In genomic region chr17:68344701-68345136, GRCh38 we compare ENCODE assay signal across 9 cellular contexts. TPM values are rescaled to one million over a fixed set of nuclear protein-coding genes. Genes with fewer than 3 reads are reported as not detected.
DNase-seq lines count a peak whose midpoint lies in the region; ATAC-seq and TF ChIP-seq lines count a peak whose summit lies in the region.
"Had no signal": no experiment of that assay in that cellular context is flagged by ENCODE, and none has a peak within 500 bp of the region (broad histone marks: within the 10 kb centered on the region; RNA-seq: fewer than 3 reads in every experiment).

No MANE protein-coding gene starts in this region.

- H3K4me1 ChIP-seq in OCI-LY7 (ENCODE audit: insufficient read depth, low read length, poor library complexity, severe bottlenecking), result peaks cover 48% of the 10 kb centered on the region

- peak; percentile 71 for ATAC-seq in CD4-positive, alpha-beta T cell (ENCODE audit: poor library complexity)
- ATAC-seq in activated T-cell treated with anti-CD3 and anti-CD28 coated beads, Interleukin-2, amount 50 U/mL, for 72 hours (replicated peaks in 1 of 2), result peak; percentile 16 to 27
- ATAC-seq in HG03521 (IDR thresholded peaks at IDR 0.05; ENCODE audit: unreplicated experiment), result no peak
- ATAC-seq in HG02588 (IDR thresholded peaks at IDR 0.05; ENCODE audit: unreplicated experiment), result no peak
- ATAC-seq in HG03565 (IDR thresholded peaks at IDR 0.05; ENCODE audit: unreplicated experiment), result no peak

- no peaks in the 10 kb centered on the region for H3K27me3 Mint-ChIP-seq in CD4-positive, alpha-beta T cell
- H3K27me3 Mint-ChIP-seq in activated T-cell treated with anti-CD3 and anti-CD28 coated beads, Interleukin-2, amount 50 U/mL, for 72 hours (ENCODE audit: low read depth), result no peaks in the 10 kb centered on the region
- H3K27me3 Mint-ChIP-seq in nephron progenitor cell (ENCODE audit: low read depth, poor library complexity), result peaks cover 14% of the 10 kb centered on the region

- no peaks in the 10 kb centered on the region for H4K20me1 ChIP-seq in OCI-LY7 (ENCODE audit: insufficient read depth, low read length)

- H3K4me3 Mint-ChIP-seq in CD4-positive, alpha-beta T cell, result peak overlapping the region; percentile 26
- H3K4me3 Mint-ChIP-seq in activated T-cell treated with anti-CD3 and anti-CD28 coated beads, Interleukin-2, amount 50 U/mL, for 72 hours, result peak overlapping the region; percentile 27 to 38
- H3K4me3 Mint-ChIP-seq in nephron progenitor cell, result no peak overlapping the region

- peak overlapping the region; percentile 30 for H3K4me2 ChIP-seq in OCI-LY7 (ENCODE audit: low read length)

- peak overlapping the region; percentile 55 for H3K27ac ChIP-seq in CD4-positive, alpha-beta T cell (ENCODE audit: low read depth, low read length)
- H3K27ac ChIP-seq in OCI-LY7 (ENCODE audit: low read depth, low read length, poor library complexity, severe bottlenecking), result peak overlapping the region; percentile 95
- H3K27ac ChIP-seq: C4-2B had no signal

- no peaks in the 10 kb centered on the region for H3K9me2 ChIP-seq in OCI-LY7 (ENCODE audit: insufficient read depth, low read length)

- no peaks in the 10 kb centered on the region for H3K9me3 Mint-ChIP-seq in CD4-positive, alpha-beta T cell
- H3K9me3 Mint-ChIP-seq in activated T-cell treated with anti-CD3 and anti-CD28 coated beads, Interleukin-2, amount 50 U/mL, for 72 hours, result no peaks in the 10 kb centered on the region
- no peaks in the 10 kb centered on the region for H3K9me3 Mint-ChIP-seq in nephron progenitor cell

- peak overlapping the region; percentile 42; the same call in 1 of the 2 replicates for H2AFZ ChIP-seq in OCI-LY7 (ENCODE audit: low read length)

- POLR2A ChIA-PET in CD4-positive, alpha-beta T cell (lab: Charles Lee), result interaction anchor here (1.1 to 7.8 kb wide), 7 partner anchors 9 to 97 kb away, joined by 4 to 104 read pairs (median 6); partner anchors contain the start of genes AMZ2, ARSG and SLC16A6
- POLR2A ChIA-PET in OCI-LY7 (lab: Charles Lee), result interaction anchor here (0.7 to 4.7 kb wide), 19 partner anchors 8 to 120 kb away, joined by 3 to 36 read pairs (median 4); partner anchors contain the start of genes AMZ2, SLC16A6 and WIPI1

- no peaks in the 10 kb centered on the region for H3K9me3 ChIP-seq in CD4-positive, alpha-beta T cell (ENCODE audit: control insufficient read depth, low read length)
- H3K9me3 ChIP-seq in OCI-LY7 (ENCODE audit: low read length), result no peaks in the 10 kb centered on the region

- TF ChIP-seq CTCF in CD4-positive, alpha-beta T cell (IDR thresholded peaks at IDR 0.05), result no peak
- TF ChIP-seq CTCF in OCI-LY7 (conservative IDR thresholded peaks at IDR 0.05; ENCODE audit: low read length) (no peak), nephron progenitor cell (IDR thresholded peaks at IDR 0.05) (no peak)

- peaks cover 12% of the 10 kb centered on the region for H3K36me3 ChIP-seq in OCI-LY7 (ENCODE audit: insufficient read depth, low read length)

- no peak overlapping the region for H3K4me3 ChIP-seq in OCI-LY7 (ENCODE audit: low read depth, low read length, poor library complexity, severe bottlenecking)

- intact Hi-C loops in CD4-positive, alpha-beta T cell (cut with DNase I, micrococcal nuclease), result loop anchor here (2.0 to 5.0 kb wide), 2 partner anchors 47 to 48 kb away; no protein-coding TSS in a partner anchor
- intact Hi-C loops in OCI-LY7 (cut with micrococcal nuclease; ENCODE audit: unreplicated experiment), result loop anchor here (1.0 to 5.0 kb wide), 3 partner anchors 53 to 93 kb away; partner anchors contain the start of genes ARSG and SLC16A6

- peak; percentile 17 to 51 (median 38) for DNase-seq in CD4-positive, alpha-beta T cell
- DNase-seq in OCI-LY7 (ENCODE audit: low spot score) (peak; percentile 53), nephron progenitor cell (no peak), DMS79 (lab: John Stamatoyannopoulos, UW) (no peak)
- peak; percentile 36 to 60 for DNase-seq in activated T-cell treated with anti-CD3 and anti-CD28 coated beads, Interleukin-2, amount 50 U/mL, for 72 hours

- H3K27ac Mint-ChIP-seq in CD4-positive, alpha-beta T cell, result peak overlapping the region; percentile 91
- peak overlapping the region; percentile 18 for H3K27ac Mint-ChIP-seq in activated T-cell treated with anti-CD3 and anti-CD28 coated beads, Interleukin-2, amount 50 U/mL, for 72 hours
- H3K27ac Mint-ChIP-seq in nephron progenitor cell, result peak overlapping the region; percentile 24

- H3K79me2 ChIP-seq in OCI-LY7 (ENCODE audit: insufficient read depth, low read depth, low read length), result no peaks in the 10 kb centered on the region

- H3K4me1 Mint-ChIP-seq in CD4-positive, alpha-beta T cell (ENCODE audit: low read depth), result peaks cover 73% of the 10 kb centered on the region
- H3K4me1 Mint-ChIP-seq in activated T-cell treated with anti-CD3 and anti-CD28 coated beads, Interleukin-2, amount 50 U/mL, for 72 hours (ENCODE audit: low read depth), result peaks cover 60% of the 10 kb centered on the region
- H3K4me1 Mint-ChIP-seq in nephron progenitor cell, result peaks cover 31% of the 10 kb centered on the region

- H3K36me3 Mint-ChIP-seq in CD4-positive, alpha-beta T cell (ENCODE audit: low read depth), result no peaks in the 10 kb centered on the region
- peaks cover 9 to 19% of the 10 kb centered on the region in 2 donors for H3K36me3 Mint-ChIP-seq in activated T-cell treated with anti-CD3 and anti-CD28 coated beads, Interleukin-2, amount 50 U/mL, for 72 hours (ENCODE audit: insufficient read depth in 2 of 2)
- H3K36me3 Mint-ChIP-seq in nephron progenitor cell (ENCODE audit: low read depth), result no peaks in the 10 kb centered on the region

- no peaks in the 10 kb centered on the region for H3K27me3 ChIP-seq in CD4-positive, alpha-beta T cell (ENCODE audit: control insufficient read depth, insufficient read depth, low read length)

- CTCF ChIA-PET in CD4-positive, alpha-beta T cell (lab: Charles Lee), result interaction anchor here (1.1 to 1.8 kb wide), 4 partner anchors 10 to 82 kb away, joined by 3 to 4 read pairs (median 3); partner anchors contain the start of gene ARSG
- CTCF ChIA-PET in OCI-LY7 (lab: Charles Lee; ENCODE audit: unreplicated experiment), result interaction anchor here (0.6 to 2.0 kb wide), 6 partner anchors 14 to 54 kb away, joined by 3 to 5 read pairs (median 4); no protein-coding TSS in a partner anchor

- no TSS peak for BruUV-seq in OCI-LY7 (replicated peaks; lab: Mats Ljungman, UMichigan)

RNA-seq across cellular contexts. Expression of gene ARSG, which starts 53.4 kb away (rescaled TPM):
- 10 to 100 TPM; 13.8 to 16.0 TPM for total RNA-seq in CD4-positive, alpha-beta T cell
- 24.2 and 26.1 TPM in 2 replicates for total RNA-seq in OCI-LY7 (2014; rRNA removed; shearing (Covaris generic))
- total RNA-seq in OCI-LY7 (2022), result 51.6 and 53.0 TPM in 2 replicates
- 10 to 100 TPM; 24.2 to 24.6 TPM for total RNA-seq in activated T-cell treated with anti-CD3 and anti-CD28 coated beads, Interleukin-2, amount 50 U/mL, for 72 hours

RNA-seq across cellular contexts. Expression of gene SLC16A6, which starts 53.8 kb away (rescaled TPM):
- 1 to 10 TPM; 7.7 to 9.5 TPM for total RNA-seq in CD4-positive, alpha-beta T cell
- total RNA-seq in OCI-LY7 (2014; rRNA removed; shearing (Covaris generic)), result 3.7 and 4.5 TPM in 2 replicates
- 15.4 and 18.9 TPM in 2 replicates for total RNA-seq in OCI-LY7 (2022)
- 1 to 10 TPM; 5.9 to 8.7 TPM for total RNA-seq in activated T-cell treated with anti-CD3 and anti-CD28 coated beads, Interleukin-2, amount 50 U/mL, for 72 hours

Comparison
In these comparisons a context has a peak if more than half of its experiments do, and no peak if none do; other contexts are left out.
1. ATAC-seq: peak in CD4-positive, alpha-beta T cell (single experiment) and activated T-cell treated with anti-CD3 and anti-CD28 coated beads, Interleukin-2, amount 50 U/mL, for 72 hours (2 of 2); none in HG03521 (single experiment), HG02588 (single experiment) and HG03565 (single experiment).
2. DNase-seq: peak in CD4-positive, alpha-beta T cell (10 of 10), OCI-LY7 (single experiment) and activated T-cell treated with anti-CD3 and anti-CD28 coated beads, Interleukin-2, amount 50 U/mL, for 72 hours (2 of 2); none in nephron progenitor cell (single experiment) and DMS79 (single experiment).
3. H3K27ac Mint-ChIP-seq: peak in every context shown above with its lines; median percentile 91 in CD4-positive, alpha-beta T cell; 24 in nephron progenitor cell; 18 in activated T-cell treated with anti-CD3 and anti-CD28 coated beads, Interleukin-2, amount 50 U/mL, for 72 hours.